9 cellular contexts compared by ENCODE assay signal in genomic region chr16:2475413-2476344, GRCh38. TPM values are rescaled to one million over a fixed set of nuclear protein-coding genes. Genes with fewer than 3 reads are reported as not detected.
A peak's percentile ranks its signal among the peaks of the same experiment; 100 is the strongest.
DNase-seq lines count a peak whose midpoint lies in the region; ATAC-seq, FAIRE-seq and TF ChIP-seq lines count a peak whose summit lies in the region.
"Had no signal": no experiment of that assay in that cellular context is flagged by ENCODE, and none has a peak within 500 bp of the region (broad histone marks: within the 10 kb centered on the region; RNA-seq: fewer than 3 reads in every experiment).

No MANE protein-coding gene starts in this region.

- H3K23ac ChIP-seq in neuronal stem cell (ENCODE audit: low read depth, low read length, poor library complexity) = peak overlapping the region; percentile 26

- no peaks in the 10 kb centered on the region for H3K9me3 ChIP-seq in endothelial cell of umbilical vein (replicated peaks; ENCODE audit: control insufficient read depth, insufficient read depth, low read length)
- no peaks in the 10 kb centered on the region for H3K9me3 ChIP-seq in neuronal stem cell (replicated peaks in 1 of 2; ENCODE audit: control insufficient read depth in 2 of 2, insufficient read depth in 1 of 2, low read depth in 1 of 2, low read length in 2 of 2)

- H3K79me2 ChIP-seq in endothelial cell of umbilical vein (ENCODE audit: control insufficient read depth, insufficient read depth, low read length) = peaks cover 9% of the 10 kb centered on the region

- H3K9ac ChIP-seq in endothelial cell of umbilical vein (replicated peaks; ENCODE audit: extremely low read depth, insufficient read depth, low read length) (no peak overlapping the region), neuronal stem cell (ENCODE audit: low read depth, low read length, poor library complexity) (peak overlapping the region; percentile 88)

- DNase-seq in GM10266 (ENCODE audit: extremely low spot score) = peak; percentile 67
- no peak for DNase-seq in activated B cell treated with CpG ODN at 0.5 μM for 24 hours
- DNase-seq in endothelial cell of umbilical vein (ENCODE audit: low read depth, low spot score) = no peak
- no peak for DNase-seq in neuronal stem cell (ENCODE audit: low spot score)
- DNase-seq in GM10248 (ENCODE audit: extremely low spot score) = no peak
- DNase-seq in KBM-7 = no peak
- DNase-seq in HuH-7 (ENCODE audit: low spot score) = no peak

- dilution Hi-C loops in endothelial cell of umbilical vein (cut with MboI; ENCODE audit: extremely low pct_ligation_motif_present, low sequenced_read_pairs) = no loop called here

- TF ChIP-seq CTCF in GM10266 (IDR thresholded peaks at IDR 0.05; ENCODE audit: control insufficient read depth, insufficient read depth, low read depth, missing control alignments) (no peak), activated B cell treated with CpG ODN at 0.5 μM for 24 hours (IDR thresholded peaks at IDR 0.05) (no peak), endothelial cell of umbilical vein (IDR thresholded peaks at IDR 0.05; ENCODE audit: extremely low read depth in 1 of 2, insufficient read depth in 1 of 2, low read depth in 1 of 2, low read length in 2 of 2) (no peak), GM10248 (IDR thresholded peaks at IDR 0.05; ENCODE audit: control extremely low read depth, extremely low read depth, low read depth, missing control alignments) (no peak)

- peaks cover 13% of the 10 kb centered on the region for H3K79me1 ChIP-seq in neuronal stem cell (ENCODE audit: low read depth, low read length)

- H3K27ac Mint-ChIP-seq in activated B cell treated with CpG ODN at 0.5 μM for 24 hours = no peak overlapping the region

- peak overlapping the region; percentile 42 for H2AK5ac ChIP-seq in neuronal stem cell (ENCODE audit: low read depth, low read length)

- H3K4me2 ChIP-seq in endothelial cell of umbilical vein (ENCODE audit: insufficient read depth, low read length) (peak overlapping the region; percentile 52), neuronal stem cell (ENCODE audit: insufficient read depth, low read length, poor library complexity, severe bottlenecking) (peak overlapping the region; percentile 87)

- no TSS peak for BruUV-seq in endothelial cell of umbilical vein (replicated peaks; lab: Mats Ljungman, UMichigan)

- peaks cover 10% of the 10 kb centered on the region for H3K4me1 ChIP-seq in endothelial cell of umbilical vein (ENCODE audit: control insufficient read depth, extremely low read depth, insufficient read depth, low read length)
- peaks cover 16 to 17% of the 10 kb centered on the region in 2 donors for H3K4me1 ChIP-seq in neuronal stem cell (ENCODE audit: control insufficient read depth in 2 of 2, insufficient read depth in 1 of 2, low read depth in 1 of 2, low read length in 2 of 2)

- H4K20me1 ChIP-seq in endothelial cell of umbilical vein (replicated peaks; ENCODE audit: control insufficient read depth, extremely low read depth, insufficient read depth, low read length) = no peaks in the 10 kb centered on the region

- H3K4ac ChIP-seq in neuronal stem cell (ENCODE audit: low read length) = no peak overlapping the region

- H4K8ac ChIP-seq in neuronal stem cell (ENCODE audit: low read depth, low read length) = no peak overlapping the region

- CTCF ChIA-PET in activated B cell treated with CpG ODN at 0.5 μM for 24 hours (lab: Charles Lee) (interaction anchor here (0.9 to 1.4 kb wide), 2 partner anchors 12 to 46 kb away, joined by 3 read pairs; no protein-coding TSS in a partner anchor), endothelial cell of umbilical vein (lab: Charles Lee) (interaction anchor here (0.6 to 2.8 kb wide), 6 partner anchors 11 to 179 kb away, joined by 3 to 10 read pairs (median 4); partner anchors contain the start of gene TEDC2), GM10248 (lab: Yijun Ruan, JAX) (interaction anchor here (1.0 kb wide), 3 partner anchors 10 to 243 kb away, joined by 3 to 4 read pairs (median 4); no protein-coding TSS in a partner anchor)

- peaks cover 18% of the 10 kb centered on the region for H3K4me1 Mint-ChIP-seq in activated B cell treated with CpG ODN at 0.5 μM for 24 hours

- WGBS in neuronal stem cell (ENCODE audit: extremely low coverage in 2 of 2, insufficient read length in 2 of 2, insufficient replicate concordance in 1 of 2), 2 donors = no CpG with 5 or more reads among the region's 55 CpGs

- H3K9me3 Mint-ChIP-seq in activated B cell treated with CpG ODN at 0.5 μM for 24 hours = no peaks in the 10 kb centered on the region

- no peak overlapping the region for H2BK5ac ChIP-seq in neuronal stem cell (ENCODE audit: low read length)

- H3K27me3 Mint-ChIP-seq in activated B cell treated with CpG ODN at 0.5 μM for 24 hours = peaks cover 4% of the 10 kb centered on the region

- ATAC-seq in HG03135 (IDR thresholded peaks at IDR 0.05; ENCODE audit: unreplicated experiment) (peak; percentile 7), activated B cell treated with CpG ODN at 0.5 μM for 24 hours (ENCODE audit: low read depth) (peak; percentile 41)

- H3K36me3 ChIP-seq in endothelial cell of umbilical vein (ENCODE audit: control insufficient read depth in 2 of 2, extremely low read depth in 1 of 2, insufficient read depth in 2 of 2, low read length in 2 of 2) = no peaks in the 10 kb centered on the region
- no peaks in the 10 kb centered on the region for H3K36me3 ChIP-seq in neuronal stem cell (replicated peaks in 1 of 2; ENCODE audit: control insufficient read depth in 2 of 2, insufficient read depth in 2 of 2, low read length in 2 of 2)

- H3K4me3 Mint-ChIP-seq in activated B cell treated with CpG ODN at 0.5 μM for 24 hours = peak overlapping the region; percentile 64

- no peak overlapping the region for H4K91ac ChIP-seq in neuronal stem cell (ENCODE audit: low read depth, low read length, poor library complexity)

- H3K36me3 Mint-ChIP-seq in activated B cell treated with CpG ODN at 0.5 μM for 24 hours (ENCODE audit: low read depth) = no peaks in the 10 kb centered on the region

- H3K27me3 ChIP-seq in endothelial cell of umbilical vein (ENCODE audit: control insufficient read depth in 2 of 2, insufficient read depth in 2 of 2, low read length in 2 of 2) = peaks cover 7 to 11% of the 10 kb centered on the region in 2 experiments
- peaks cover 0 to 22% (median 0%) of the 10 kb centered on the region in 3 experiments for H3K27me3 ChIP-seq in neuronal stem cell (ENCODE audit: control insufficient read depth in 3 of 3, insufficient read depth in 3 of 3, low read depth in 1 of 3, low read length in 3 of 3)

- H3K4me3 ChIP-seq in endothelial cell of umbilical vein (replicated peaks in 1 of 3; ENCODE audit: insufficient read depth in 1 of 3, low read depth in 1 of 3, low read length in 3 of 3) (peak overlapping the region; percentile 33 to 72 (median 69)), neuronal stem cell (ENCODE audit: low read length in 2 of 2) (peak overlapping the region; percentile 79 to 82)

- H3K9me1 ChIP-seq in endothelial cell of umbilical vein (replicated peaks; ENCODE audit: control insufficient read depth, extremely low read depth, insufficient read depth, low read length) = no peaks in the 10 kb centered on the region

- no peak for FAIRE-seq in endothelial cell of umbilical vein (lab: Jason Lieb, UNC)

- no peak overlapping the region for H2BK12ac ChIP-seq in neuronal stem cell (ENCODE audit: low read length)

- H2AFZ ChIP-seq in endothelial cell of umbilical vein (ENCODE audit: low read depth, low read length) (peak overlapping the region; percentile 74), neuronal stem cell (ENCODE audit: low read length) (peak overlapping the region; percentile 76)

- no peak overlapping the region for H3K14ac ChIP-seq in neuronal stem cell (ENCODE audit: low read length)

- in situ Hi-C loops in KBM-7 (cut with MboI; ENCODE audit: low pct_unique_long_range_greater_than_20kb, low sequenced_read_pairs) = no loop called here

- no peak overlapping the region for H2BK120ac ChIP-seq in neuronal stem cell (ENCODE audit: low read depth, low read length)

- H3K27ac ChIP-seq in endothelial cell of umbilical vein (ENCODE audit: insufficient read depth, low read depth, low read length) (no peak overlapping the region), neuronal stem cell (replicated peaks; ENCODE audit: low read length) (no peak overlapping the region)

- H2BK15ac ChIP-seq in neuronal stem cell (ENCODE audit: low read length) = no peak overlapping the region

- TF ChIP-seq POLR2A in endothelial cell of umbilical vein (IDR thresholded peaks at IDR 0.05; ENCODE audit: low read depth, low read length) = no peak

- POLR2A ChIA-PET in activated B cell treated with CpG ODN at 0.5 μM for 24 hours (lab: Charles Lee) (interaction anchor here (0.7 to 2.3 kb wide), 11 partner anchors 11 to 511 kb away, joined by 3 to 18 read pairs (median 5); partner anchors contain the start of genes AMDHD2, PGP, RPS2 and TEDC2), endothelial cell of umbilical vein (lab: Charles Lee) (no interaction called here), GM10248 (lab: Yijun Ruan, JAX) (interaction anchor here (0.6 to 1.0 kb wide), 2 partner anchors 16 to 320 kb away, joined by 3 read pairs; partner anchors contain the start of genes TEDC2 and TRAF7)

- peak overlapping the region; percentile 96 for H3K18ac ChIP-seq in neuronal stem cell (ENCODE audit: low read length)

- intact Hi-C loops in activated B cell treated with CpG ODN at 0.5 μM for 24 hours (cut with micrococcal nuclease) = loop anchor here (1.0 to 2.0 kb wide), 2 partner anchors 47 to 135 kb away; partner anchors contain the start of genes ABCA3 and CCNF
- intact Hi-C loops in endothelial cell of umbilical vein (cut with micrococcal nuclease) = loop anchor here (1.0 to 2.0 kb wide), 3 partner anchors 25 to 224 kb away; partner anchors contain the start of genes ABCA3 and ECI1

RNA-seq across cellular contexts. Expression of gene TBC1D24, which starts 0.8 kb away (rescaled TPM):
- total RNA-seq in activated B cell treated with CpG ODN at 0.5 μM for 24 hours (9.1 and 12.6 TPM in 2 replicates), endothelial cell of umbilical vein (17.3 and 22.8 TPM in 2 replicates)
- 8.1 and 10.6 TPM in 2 replicates for polyA plus RNA-seq in endothelial cell of umbilical vein
- polyA plus RNA-seq in endothelial cell of umbilical vein (2011; cell fraction: cytosol; rRNA removed) = 4.8 and 7.3 TPM in 2 replicates
- polyA plus RNA-seq in endothelial cell of umbilical vein (2011; cell fraction: nucleus; rRNA removed) = 16.4 and 18.5 TPM in 2 replicates
- polyA plus RNA-seq in endothelial cell of umbilical vein (2012) = 7.8 and 8.1 TPM in 2 replicates
- polyA minus RNA-seq in endothelial cell of umbilical vein = 12.4 and 16.1 TPM in 2 replicates
- polyA minus RNA-seq in endothelial cell of umbilical vein (2011; cell fraction: cytosol; rRNA and poly(A)+ RNA removed) = 8.8 TPM
- polyA minus RNA-seq in endothelial cell of umbilical vein (2011; cell fraction: nucleus; rRNA and poly(A)+ RNA removed) = 8.9 and 10.8 TPM in 2 replicates
- polyA plus RNA-seq in neuronal stem cell (2013, experiment 1 of 2) = 7.1 TPM
- polyA plus RNA-seq in neuronal stem cell (2013, experiment 2 of 2) = 7.2 TPM

RNA-seq across cellular contexts. Expression of gene NTN3, which starts 4.6 kb away (rescaled TPM):
- total RNA-seq in activated B cell treated with CpG ODN at 0.5 μM for 24 hours (not detected in 2 replicates), endothelial cell of umbilical vein (0.15 TPM in 1 of 2 replicates, not detected in the other)
- polyA plus RNA-seq in endothelial cell of umbilical vein = not detected in 2 replicates
- 0.03 TPM in 1 of 2 replicates, not detected in the other for polyA plus RNA-seq in endothelial cell of umbilical vein (2011; cell fraction: cytosol; rRNA removed)
- not detected in 2 replicates for polyA plus RNA-seq in endothelial cell of umbilical vein (2011; cell fraction: nucleus; rRNA removed)
- not detected in 2 replicates for polyA plus RNA-seq in endothelial cell of umbilical vein (2012)
- not detected in 2 replicates for polyA minus RNA-seq in endothelial cell of umbilical vein
- polyA minus RNA-seq in endothelial cell of umbilical vein (2011; cell fraction: cytosol; rRNA and poly(A)+ RNA removed) = 0.82 TPM
- not detected in 2 replicates for polyA minus RNA-seq in endothelial cell of umbilical vein (2011; cell fraction: nucleus; rRNA and poly(A)+ RNA removed)
- 0.96 TPM for polyA plus RNA-seq in neuronal stem cell (2013, experiment 1 of 2)
- polyA plus RNA-seq in neuronal stem cell (2013, experiment 2 of 2) = 1.1 TPM
- total RNA-seq: T-helper 2 cell treated with Interferon-gamma antibody and Interleukin-4, amounts not matched to agents 100 ng/mL and 5 ng/mL, for 36 hours had no signal

RNA-seq across cellular contexts. Expression of gene TEDC2, which starts 15.8 kb away (rescaled TPM):
- total RNA-seq in activated B cell treated with CpG ODN at 0.5 μM for 24 hours = 3.4 and 4.4 TPM in 2 replicates
- total RNA-seq in endothelial cell of umbilical vein = 12.7 and 15.2 TPM in 2 replicates
- 7.6 and 8.8 TPM in 2 replicates for polyA plus RNA-seq in endothelial cell of umbilical vein
- polyA plus RNA-seq in endothelial cell of umbilical vein (2011; cell fraction: cytosol; rRNA removed) = 6.1 and 7.6 TPM in 2 replicates
- polyA plus RNA-seq in endothelial cell of umbilical vein (2011; cell fraction: nucleus; rRNA removed) = 19.6 and 23.0 TPM in 2 replicates
- 3.7 and 5.1 TPM in 2 replicates for polyA plus RNA-seq in endothelial cell of umbilical vein (2012)
- 2.0 and 2.8 TPM in 2 replicates for polyA minus RNA-seq in endothelial cell of umbilical vein
- 7.6 TPM for polyA minus RNA-seq in endothelial cell of umbilical vein (2011; cell fraction: cytosol; rRNA and poly(A)+ RNA removed)
- polyA minus RNA-seq in endothelial cell of umbilical vein (2011; cell fraction: nucleus; rRNA and poly(A)+ RNA removed) = 3.3 and 4.5 TPM in 2 replicates
- polyA plus RNA-seq in neuronal stem cell (2013, experiment 1 of 2) = 31.4 TPM
- polyA plus RNA-seq in neuronal stem cell (2013, experiment 2 of 2) = 29.6 TPM

RNA-seq across cellular contexts. Expression of gene ATP6V0C, which starts 38.1 kb away (rescaled TPM):
- 74.9 and 91.4 TPM in 2 replicates for total RNA-seq in activated B cell treated with CpG ODN at 0.5 μM for 24 hours
- total RNA-seq in endothelial cell of umbilical vein = 187 and 194 TPM in 2 replicates
- 122 and 146 TPM in 2 replicates for polyA plus RNA-seq in endothelial cell of umbilical vein
- polyA plus RNA-seq in endothelial cell of umbilical vein (2011; cell fraction: cytosol; rRNA removed) = 82.0 and 82.5 TPM in 2 replicates
- 37.3 and 44.2 TPM in 2 replicates for polyA plus RNA-seq in endothelial cell of umbilical vein (2011; cell fraction: nucleus; rRNA removed)
- 209 and 256 TPM in 2 replicates for polyA plus RNA-seq in endothelial cell of umbilical vein (2012)
- polyA minus RNA-seq in endothelial cell of umbilical vein = 31.4 and 43.3 TPM in 2 replicates
- polyA minus RNA-seq in endothelial cell of umbilical vein (2011; cell fraction: cytosol; rRNA and poly(A)+ RNA removed) = 112 TPM
- 19.4 and 31.2 TPM in 2 replicates for polyA minus RNA-seq in endothelial cell of umbilical vein (2011; cell fraction: nucleus; rRNA and poly(A)+ RNA removed)
- 244 TPM for polyA plus RNA-seq in neuronal stem cell (2013, experiment 1 of 2)
- 240 TPM for polyA plus RNA-seq in neuronal stem cell (2013, experiment 2 of 2)

RNA-seq across cellular contexts. Expression of gene AMDHD2, which starts 44.5 kb away (rescaled TPM):
- total RNA-seq in activated B cell treated with CpG ODN at 0.5 μM for 24 hours (65.5 and 90.8 TPM in 2 replicates), endothelial cell of umbilical vein (54.5 and 59.5 TPM in 2 replicates)
- polyA plus RNA-seq in endothelial cell of umbilical vein = 39.4 and 58.2 TPM in 2 replicates
- 13.6 and 21.4 TPM in 2 replicates for polyA plus RNA-seq in endothelial cell of umbilical vein (2011; cell fraction: cytosol; rRNA removed)
- 188 and 225 TPM in 2 replicates for polyA plus RNA-seq in endothelial cell of umbilical vein (2011; cell fraction: nucleus; rRNA removed)
- 24.1 and 27.6 TPM in 2 replicates for polyA plus RNA-seq in endothelial cell of umbilical vein (2012)
- polyA minus RNA-seq in endothelial cell of umbilical vein = 22.5 and 34.3 TPM in 2 replicates
- polyA minus RNA-seq in endothelial cell of umbilical vein (2011; cell fraction: cytosol; rRNA and poly(A)+ RNA removed) = 14.8 TPM
- 46.0 and 79.6 TPM in 2 replicates for polyA minus RNA-seq in endothelial cell of umbilical vein (2011; cell fraction: nucleus; rRNA and poly(A)+ RNA removed)
- polyA plus RNA-seq in neuronal stem cell (2013, experiment 1 of 2) = 6.3 TPM
- 6.9 TPM for polyA plus RNA-seq in neuronal stem cell (2013, experiment 2 of 2)
